In the genomic region with DNA sequence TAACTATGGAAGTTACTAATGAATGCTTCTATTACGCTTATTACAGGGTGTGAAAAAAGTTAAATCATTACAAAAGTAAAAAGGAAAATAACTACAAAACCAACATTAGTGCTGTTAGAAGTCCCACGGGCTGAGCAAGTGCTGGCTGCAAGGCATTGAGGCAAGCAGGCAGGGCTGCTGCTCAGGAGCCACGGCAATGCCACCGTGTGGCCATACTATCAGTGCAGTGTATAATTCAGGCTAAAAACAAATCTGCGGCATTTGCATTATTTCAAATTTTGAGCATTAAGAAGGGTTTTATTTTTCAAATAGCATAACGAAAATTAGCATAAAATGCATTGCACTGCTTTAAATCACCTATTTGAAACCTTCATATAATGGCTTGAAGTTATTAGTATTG, we compare ENCODE assay signal across 1 cellular context.
TF ChIP-seq lines count a peak whose summit lies in the region.

No MANE protein-coding gene starts in this region.

TF ChIP-seq in GM12878, 131 proteins besides CTCF, POLR2A, EP300 and RAD21 (continued from another document):
- TF ChIP-seq, protein P1, sequence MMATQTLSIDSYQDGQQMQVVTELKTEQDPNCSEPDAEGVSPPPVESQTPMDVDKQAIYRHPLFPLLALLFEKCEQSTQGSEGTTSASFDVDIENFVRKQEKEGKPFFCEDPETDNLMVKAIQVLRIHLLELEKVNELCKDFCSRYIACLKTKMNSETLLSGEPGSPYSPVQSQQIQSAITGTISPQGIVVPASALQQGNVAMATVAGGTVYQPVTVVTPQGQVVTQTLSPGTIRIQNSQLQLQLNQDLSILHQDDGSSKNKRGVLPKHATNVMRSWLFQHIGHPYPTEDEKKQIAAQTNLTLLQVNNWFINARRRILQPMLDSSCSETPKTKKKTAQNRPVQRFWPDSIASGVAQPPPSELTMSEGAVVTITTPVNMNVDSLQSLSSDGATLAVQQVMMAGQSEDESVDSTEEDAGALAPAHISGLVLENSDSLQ (IDR thresholded peaks at IDR 0.05) = no peak
- TF ChIP-seq BACH1 (IDR thresholded peaks at IDR 0.05; ENCODE audit: borderline replicate concordance) = no peak
- TF ChIP-seq, protein P2, sequence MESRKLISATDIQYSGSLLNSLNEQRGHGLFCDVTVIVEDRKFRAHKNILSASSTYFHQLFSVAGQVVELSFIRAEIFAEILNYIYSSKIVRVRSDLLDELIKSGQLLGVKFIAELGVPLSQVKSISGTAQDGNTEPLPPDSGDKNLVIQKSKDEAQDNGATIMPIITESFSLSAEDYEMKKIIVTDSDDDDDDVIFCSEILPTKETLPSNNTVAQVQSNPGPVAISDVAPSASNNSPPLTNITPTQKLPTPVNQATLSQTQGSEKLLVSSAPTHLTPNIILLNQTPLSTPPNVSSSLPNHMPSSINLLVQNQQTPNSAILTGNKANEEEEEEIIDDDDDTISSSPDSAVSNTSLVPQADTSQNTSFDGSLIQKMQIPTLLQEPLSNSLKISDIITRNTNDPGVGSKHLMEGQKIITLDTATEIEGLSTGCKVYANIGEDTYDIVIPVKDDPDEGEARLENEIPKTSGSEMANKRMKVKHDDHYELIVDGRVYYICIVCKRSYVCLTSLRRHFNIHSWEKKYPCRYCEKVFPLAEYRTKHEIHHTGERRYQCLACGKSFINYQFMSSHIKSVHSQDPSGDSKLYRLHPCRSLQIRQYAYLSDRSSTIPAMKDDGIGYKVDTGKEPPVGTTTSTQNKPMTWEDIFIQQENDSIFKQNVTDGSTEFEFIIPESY (IDR thresholded peaks at IDR 0.05) = no peak
- TF ChIP-seq, protein P3, sequence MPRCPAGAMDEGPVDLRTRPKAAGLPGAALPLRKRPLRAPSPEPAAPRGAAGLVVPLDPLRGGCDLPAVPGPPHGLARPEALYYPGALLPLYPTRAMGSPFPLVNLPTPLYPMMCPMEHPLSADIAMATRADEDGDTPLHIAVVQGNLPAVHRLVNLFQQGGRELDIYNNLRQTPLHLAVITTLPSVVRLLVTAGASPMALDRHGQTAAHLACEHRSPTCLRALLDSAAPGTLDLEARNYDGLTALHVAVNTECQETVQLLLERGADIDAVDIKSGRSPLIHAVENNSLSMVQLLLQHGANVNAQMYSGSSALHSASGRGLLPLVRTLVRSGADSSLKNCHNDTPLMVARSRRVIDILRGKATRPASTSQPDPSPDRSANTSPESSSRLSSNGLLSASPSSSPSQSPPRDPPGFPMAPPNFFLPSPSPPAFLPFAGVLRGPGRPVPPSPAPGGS (IDR thresholded peaks at IDR 0.05; ENCODE audit: borderline replicate concordance, insufficient read depth, low read depth, low read length, poor library complexity, severe bottlenecking) = no peak
